Comparison of ENCODE assay signal across 21 cellular contexts in the genomic region with DNA sequence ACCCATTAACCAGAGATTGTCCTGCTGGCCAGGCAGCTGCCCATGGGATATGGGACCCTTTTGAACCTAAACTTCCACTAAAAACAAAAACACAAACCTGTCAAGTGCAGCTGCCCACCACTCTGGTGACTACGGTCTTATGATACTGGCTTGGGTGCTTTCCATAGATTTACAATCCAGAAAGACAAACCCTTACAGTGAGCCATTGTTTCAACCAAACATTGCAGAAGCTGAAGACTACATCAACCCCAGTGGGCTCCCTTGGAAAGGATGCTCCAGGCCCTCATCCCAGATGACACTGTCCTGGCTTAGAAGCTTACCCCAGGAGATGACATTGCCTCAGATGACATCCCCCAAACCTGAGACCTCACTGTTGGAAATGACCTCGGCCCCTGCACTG. TPM values are rescaled to one million over a fixed set of nuclear protein-coding genes. Genes with fewer than 3 reads are reported as not detected.
"Had no signal": no experiment of that assay in that cellular context is flagged by ENCODE, and none has a peak within 500 bp of the region (broad histone marks: within the 10 kb centered on the region; RNA-seq: fewer than 3 reads in every experiment).

No MANE protein-coding gene starts in this region.

- H3K9me3 ChIP-seq: esophagus muscularis mucosa, gastrocnemius medialis, testis, tibial nerve, upper lobe of right lung, vagina had no signal

- H3K27ac ChIP-seq: epithelial cell of prostate, esophagus muscularis mucosa, testis, tibial nerve, upper lobe of right lung, vagina had no signal

- H3K27ac Mint-ChIP-seq: effector memory CD8-positive, alpha-beta T cell; immature natural killer cell; naive thymus-derived CD4-positive, alpha-beta T cell; nephron progenitor cell had no signal

- H3K9me3 Mint-ChIP-seq: effector memory CD8-positive, alpha-beta T cell; immature natural killer cell; naive thymus-derived CD4-positive, alpha-beta T cell; nephron progenitor cell had no signal

- FAIRE-seq: kidney, small intestine had no signal

- H3K4me3 Mint-ChIP-seq: effector memory CD8-positive, alpha-beta T cell; immature natural killer cell; naive thymus-derived CD4-positive, alpha-beta T cell; nephron progenitor cell had no signal

- ATAC-seq: effector memory CD8-positive, alpha-beta T cell; gastrocnemius medialis; left colon; naive thymus-derived CD4-positive, alpha-beta T cell; right cardiac atrium; upper lobe of right lung had no signal

- DNase-seq: cortex of kidney; effector memory CD8-positive, alpha-beta T cell; immature natural killer cell; kidney; left colon; mesendoderm; naive thymus-derived CD4-positive, alpha-beta T cell; nephron progenitor cell; small intestine; stimulated activated CD4-positive, alpha-beta T cell treated with anti-CD3 and anti-CD28 coated beads, Interleukin-12 subunit alpha, Interleukin-12 subunit beta, amount 100 ng/mL, for 4 hours; stimulated activated naive CD4-positive, alpha-beta T cell; testis; upper lobe of right lung had no signal

- H3K4me1 Mint-ChIP-seq: immature natural killer cell, nephron progenitor cell had no signal

- H3K36me3 Mint-ChIP-seq: immature natural killer cell; naive thymus-derived CD4-positive, alpha-beta T cell had no signal

RNA-seq across cellular contexts. Expression of a gene that starts 56.9 kb away (rescaled TPM):
- total RNA-seq: fibroblast of villous mesenchyme, pulmonary artery endothelial cell had no signal
